Comparison of ENCODE assay signal across 35 cellular contexts in the genomic region with DNA sequence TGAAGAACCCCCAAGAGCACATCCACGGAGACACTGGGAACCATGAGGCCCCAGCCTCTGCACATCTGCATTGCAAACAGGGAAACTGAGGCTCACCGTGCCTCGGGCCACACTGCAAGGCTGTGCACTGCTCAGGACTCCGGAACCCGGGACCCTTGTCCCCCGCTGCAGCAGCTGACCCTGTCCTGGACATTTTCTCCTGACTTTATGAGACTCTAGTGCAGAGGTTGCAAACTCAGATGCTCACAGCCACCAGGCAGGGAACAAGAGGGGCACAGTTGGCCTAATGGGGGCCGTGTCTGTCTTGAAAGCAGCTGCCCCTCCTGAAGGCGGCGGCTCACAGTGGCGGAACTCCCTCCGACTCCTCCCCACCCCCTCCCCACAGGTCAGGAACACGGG. TPM values are rescaled to one million over a fixed set of nuclear protein-coding genes. Genes with fewer than 3 reads are reported as not detected.
"Had no signal": no experiment of that assay in that cellular context is flagged by ENCODE, and none has a peak within 500 bp of the region (broad histone marks: within the 10 kb centered on the region; RNA-seq: fewer than 3 reads in every experiment).

No MANE protein-coding gene starts in this region.

- H3K4me2 ChIP-seq: smooth muscle cell had no signal

- H3K27ac ChIP-seq: ascending aorta, cardiac muscle cell, colonic mucosa, gastrocnemius medialis, right atrium auricular region, tibial nerve, VCaP had no signal

- H3K36me3 Mint-ChIP-seq: activated naive CD8-positive, alpha-beta T cell treated with anti-CD3 and anti-CD28 coated beads, Interleukin-2, amount 10 ng/mL, durations not matched to agents 7 days and 5 days; brain had no signal

- H3K4me1 Mint-ChIP-seq: activated naive CD8-positive, alpha-beta T cell treated with anti-CD3 and anti-CD28 coated beads, Interleukin-2, amount 10 ng/mL, durations not matched to agents 7 days and 5 days had no signal

- H3K9me3 ChIP-seq: ascending aorta, colonic mucosa, gastrocnemius medialis, right atrium auricular region had no signal

- H3K4me3 Mint-ChIP-seq: activated naive CD8-positive, alpha-beta T cell treated with anti-CD3 and anti-CD28 coated beads, Interleukin-2, amount 10 ng/mL, durations not matched to agents 7 days and 5 days; activated T-cell treated with anti-CD3 and anti-CD28 coated beads, Interleukin-2, amount 50 U/mL, for 72 hours; brain; naive thymus-derived CD4-positive, alpha-beta T cell; T-helper 1 cell treated with Interleukin-12 subunit alpha and Interleukin-12 subunit beta and Interleukin-4 antibody, amounts not matched to agents 30 μg/mL and 1 μg/mL, for 36 hours had no signal

- H3K27me3 ChIP-seq: ascending aorta, cardiac muscle cell, colonic mucosa, gastrocnemius medialis, right atrium auricular region had no signal

- FAIRE-seq: keratinocyte, TTC549 had no signal

- H3K4me3 ChIP-seq: ascending aorta, cardiac muscle cell, colonic mucosa, gastrocnemius medialis, right atrium auricular region, smooth muscle cell, tibial nerve had no signal

- H3K4me1 ChIP-seq: ascending aorta, colonic mucosa, gastrocnemius medialis, right atrium auricular region, tibial nerve had no signal

- DNase-seq: activated CD4-positive, alpha-beta T cell treated with anti-CD3 and anti-CD28 coated beads for 4 hours; activated CD4-positive, alpha-beta T cell treated with anti-CD3 and anti-CD28 coated beads, Interleukin-2, amount 50 U/mL, for 4 hours; activated naive CD4-positive, alpha-beta T cell; activated naive CD8-positive, alpha-beta T cell treated with anti-CD3 and anti-CD28 coated beads, Interleukin-2, amount 10 ng/mL, durations not matched to agents 7 days and 5 days; activated T-cell treated with anti-CD3 and anti-CD28 coated beads for 4 hours; activated T-cell treated with anti-CD3 and anti-CD28 coated beads, Interleukin-2, amount 50 U/mL, for 72 hours; cerebellar nuclear complex; colonic mucosa; effector CD8-positive, alpha-beta T cell; gastrocnemius medialis; left colon; mammary epithelial cell; midbrain; naive thymus-derived CD4-positive, alpha-beta T cell; occipital lobe; stimulated activated CD4-positive, alpha-beta T cell treated with anti-CD3 and anti-CD28 coated beads, Interleukin-2, amount 100 ng/mL, for 24 hours; stimulated activated naive CD4-positive, alpha-beta T cell treated with Interleukin-2 at 50 U/mL for 16 hours; T-helper 9 cell had no signal

- H3K27ac Mint-ChIP-seq: activated naive CD8-positive, alpha-beta T cell treated with anti-CD3 and anti-CD28 coated beads, Interleukin-2, amount 10 ng/mL, durations not matched to agents 7 days and 5 days; activated T-cell treated with anti-CD3 and anti-CD28 coated beads, Interleukin-2, amount 50 U/mL, for 72 hours; naive thymus-derived CD4-positive, alpha-beta T cell; T-helper 1 cell treated with Interleukin-12 subunit alpha and Interleukin-12 subunit beta and Interleukin-4 antibody, amounts not matched to agents 30 μg/mL and 1 μg/mL, for 36 hours had no signal

- H3K36me3 ChIP-seq: ascending aorta, cardiac muscle cell, colonic mucosa, gastrocnemius medialis, right atrium auricular region, tibial nerve had no signal

- H3K9me3 Mint-ChIP-seq: activated naive CD8-positive, alpha-beta T cell treated with anti-CD3 and anti-CD28 coated beads, Interleukin-2, amount 10 ng/mL, durations not matched to agents 7 days and 5 days; T-helper 1 cell treated with Interleukin-12 subunit alpha and Interleukin-12 subunit beta and Interleukin-4 antibody, amounts not matched to agents 30 μg/mL and 1 μg/mL, for 36 hours had no signal

RNA-seq across cellular contexts. Expression of gene IGLON5, which starts 16.5 kb away (rescaled TPM):
- total RNA-seq: dermis microvascular lymphatic vessel endothelial cell; gastrocnemius medialis; mammary epithelial cell; naive thymus-derived CD4-positive, alpha-beta T cell; pulmonary artery endothelial cell; ureter had no signal
- polyA plus RNA-seq: keratinocyte; mammary epithelial cell; naive thymus-derived CD4-positive, alpha-beta T cell had no signal

RNA-seq across cellular contexts. Expression of gene SIGLECL1, which starts 44.1 kb away (rescaled TPM):
- total RNA-seq: activated naive CD8-positive, alpha-beta T cell treated with anti-CD3 and anti-CD28 coated beads, Interleukin-2, amount 10 ng/mL, durations not matched to agents 7 days and 5 days; activated T-cell treated with anti-CD3 and anti-CD28 coated beads, Interleukin-2, amount 50 U/mL, for 72 hours; ascending aorta; cardiac muscle cell; colonic mucosa; dermis microvascular lymphatic vessel endothelial cell; epithelial cell of proximal tubule; gastrocnemius medialis; left colon; mammary epithelial cell; naive thymus-derived CD4-positive, alpha-beta T cell; occipital lobe; pulmonary artery endothelial cell; right atrium auricular region; smooth muscle cell; temporal lobe; tibial nerve; ureter had no signal
- polyA plus RNA-seq: cardiac muscle cell; keratinocyte; liver; mammary epithelial cell; naive thymus-derived CD4-positive, alpha-beta T cell; neural cell; smooth muscle cell had no signal

RNA-seq across cellular contexts. Expression of gene VSIG10L, which starts 47.0 kb away (rescaled TPM):
- polyA plus RNA-seq: naive thymus-derived CD4-positive, alpha-beta T cell had no signal
